ENCODE assay signal across 1 cellular context in the genomic region with DNA sequence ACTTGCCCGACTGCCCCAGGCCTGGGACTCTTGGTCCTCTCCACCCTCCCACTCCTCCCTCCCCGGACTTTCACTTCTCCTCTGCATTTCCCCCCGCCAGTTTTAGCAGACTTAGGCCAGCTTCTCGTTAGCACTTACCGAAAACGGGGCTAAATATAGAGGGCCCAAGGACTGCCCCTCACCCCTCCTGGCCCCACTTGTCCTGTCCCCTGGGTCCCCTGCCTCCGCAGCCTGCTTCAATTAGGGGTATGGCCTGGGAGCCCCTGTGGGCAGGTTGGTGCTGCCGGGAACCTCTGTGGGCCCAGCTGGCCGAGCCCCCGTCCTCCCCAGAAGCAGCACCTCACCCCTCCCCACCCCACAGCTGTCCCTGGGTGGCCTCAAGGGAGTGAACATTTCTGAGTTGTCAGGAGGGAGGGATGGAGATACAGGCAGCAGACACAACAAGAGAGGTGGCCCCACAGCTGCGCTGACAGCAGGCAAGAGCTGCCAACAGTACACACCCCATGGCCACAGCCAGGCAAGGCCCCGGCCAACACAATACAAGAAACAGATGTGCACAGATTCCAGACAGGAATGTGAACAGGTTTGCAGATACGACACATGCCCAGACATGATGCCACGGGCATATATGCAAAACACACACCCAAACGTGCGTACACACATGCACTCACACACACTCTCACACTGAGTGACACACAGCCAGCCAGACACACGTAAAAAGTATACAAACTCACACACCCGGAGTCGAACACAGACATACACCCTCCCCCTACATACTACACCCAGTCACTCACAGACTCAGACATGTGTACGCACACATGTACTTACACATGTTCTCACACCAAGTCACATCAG.
TF ChIP-seq lines count a peak whose summit lies in the region.

No MANE protein-coding gene starts in this region.

TF ChIP-seq in PFSK-1, 5 proteins besides CTCF, POLR2A, EP300 and RAD21 (continued from another document):
- TF ChIP-seq, protein P1, sequence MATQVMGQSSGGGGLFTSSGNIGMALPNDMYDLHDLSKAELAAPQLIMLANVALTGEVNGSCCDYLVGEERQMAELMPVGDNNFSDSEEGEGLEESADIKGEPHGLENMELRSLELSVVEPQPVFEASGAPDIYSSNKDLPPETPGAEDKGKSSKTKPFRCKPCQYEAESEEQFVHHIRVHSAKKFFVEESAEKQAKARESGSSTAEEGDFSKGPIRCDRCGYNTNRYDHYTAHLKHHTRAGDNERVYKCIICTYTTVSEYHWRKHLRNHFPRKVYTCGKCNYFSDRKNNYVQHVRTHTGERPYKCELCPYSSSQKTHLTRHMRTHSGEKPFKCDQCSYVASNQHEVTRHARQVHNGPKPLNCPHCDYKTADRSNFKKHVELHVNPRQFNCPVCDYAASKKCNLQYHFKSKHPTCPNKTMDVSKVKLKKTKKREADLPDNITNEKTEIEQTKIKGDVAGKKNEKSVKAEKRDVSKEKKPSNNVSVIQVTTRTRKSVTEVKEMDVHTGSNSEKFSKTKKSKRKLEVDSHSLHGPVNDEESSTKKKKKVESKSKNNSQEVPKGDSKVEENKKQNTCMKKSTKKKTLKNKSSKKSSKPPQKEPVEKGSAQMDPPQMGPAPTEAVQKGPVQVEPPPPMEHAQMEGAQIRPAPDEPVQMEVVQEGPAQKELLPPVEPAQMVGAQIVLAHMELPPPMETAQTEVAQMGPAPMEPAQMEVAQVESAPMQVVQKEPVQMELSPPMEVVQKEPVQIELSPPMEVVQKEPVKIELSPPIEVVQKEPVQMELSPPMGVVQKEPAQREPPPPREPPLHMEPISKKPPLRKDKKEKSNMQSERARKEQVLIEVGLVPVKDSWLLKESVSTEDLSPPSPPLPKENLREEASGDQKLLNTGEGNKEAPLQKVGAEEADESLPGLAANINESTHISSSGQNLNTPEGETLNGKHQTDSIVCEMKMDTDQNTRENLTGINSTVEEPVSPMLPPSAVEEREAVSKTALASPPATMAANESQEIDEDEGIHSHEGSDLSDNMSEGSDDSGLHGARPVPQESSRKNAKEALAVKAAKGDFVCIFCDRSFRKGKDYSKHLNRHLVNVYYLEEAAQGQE (IDR thresholded peaks at IDR 0.05; ENCODE audit: insufficient read depth in 1 of 2, low read depth in 2 of 2, low read length in 2 of 2): no peak
